Comparison of ENCODE assay signal across 1 cellular context in genomic region chr15:90860942-90861675, GRCh38.
TF ChIP-seq lines count a peak whose summit lies in the region.

No MANE protein-coding gene starts in this region.

TF ChIP-seq in A549, 52 proteins besides CTCF, POLR2A, EP300 and RAD21 (continued from another document):
- TF ChIP-seq FOXS1 (CRISPR knock-in tag; IDR thresholded peaks at IDR 0.05) (no peak), SMC3 (IDR thresholded peaks at IDR 0.05) (peak; percentile 40; the same call in 1 of the 3 replicates), JUN (IDR thresholded peaks at IDR 0.05) (peak; percentile 95 to 96), MAX (IDR thresholded peaks at IDR 0.05) (peak; percentile 95), FOSL2 (IDR thresholded peaks at IDR 0.05) (peak; percentile 89), FOSL2 (CRISPR knock-in tag; IDR thresholded peaks at IDR 0.05) (peak; percentile 95), HES2 (IDR thresholded peaks at IDR 0.05) (peak; percentile 98), MAFK (IDR thresholded peaks at IDR 0.05; ENCODE audit: partially characterized antibody) (no peak), BHLHE40 (IDR thresholded peaks at IDR 0.05; ENCODE audit: low read depth, low read length) (no peak), USF2 (IDR thresholded peaks at IDR 0.05) (no peak), E2F6 (IDR thresholded peaks at IDR 0.05; ENCODE audit: borderline replicate concordance, low read depth) (0 out of 2 replicates have a peak, but pooled peaks have one; percentile 37), GATA3 (IDR thresholded peaks at IDR 0.05; ENCODE audit: borderline replicate concordance) (peak; percentile 92), POLR2AphosphoS2 (conservative IDR thresholded peaks at IDR 0.05; ENCODE audit: low read length) (no peak), KDM5A (IDR thresholded peaks at IDR 0.05) (no peak), MAZ (IDR thresholded peaks at IDR 0.05; ENCODE audit: borderline replicate concordance, low read depth, low read length) (no peak), SREBF2 (IDR thresholded peaks at IDR 0.05) (no peak), CEBPB (IDR thresholded peaks at IDR 0.05) (peak; percentile 99 to 100), FOSB (CRISPR knock-in tag; IDR thresholded peaks at IDR 0.05) (no peak), HEYL (CRISPR knock-in tag; IDR thresholded peaks at IDR 0.05) (no peak; the same call in 1 of the 2 replicates), TP53 (CRISPR knock-in tag; IDR thresholded peaks at IDR 0.05) (no peak), CBX8 (IDR thresholded peaks at IDR 0.05) (no peak), RARB (CRISPR knock-in tag; IDR thresholded peaks at IDR 0.05) (0 out of 2 replicates have a peak, but pooled peaks have one; percentile 44), RNF2 (IDR thresholded peaks at IDR 0.05; ENCODE audit: borderline replicate concordance, low read depth) (no peak), NFE2L2 (conservative IDR thresholded peaks at IDR 0.05; ENCODE audit: low read length) (no peak), ESRRA (IDR thresholded peaks at IDR 0.05; ENCODE audit: borderline replicate concordance, low read length) (no peak; the same call in 1 of the 2 replicates), REST (IDR thresholded peaks at IDR 0.05) (no peak), CHD2 (IDR thresholded peaks at IDR 0.05; ENCODE audit: low read length, partially characterized antibody) (no peak), MYC (IDR thresholded peaks at IDR 0.05; ENCODE audit: borderline replicate concordance, low read length) (no peak), ATOH8 (CRISPR knock-in tag; IDR thresholded peaks at IDR 0.05; ENCODE audit: low read depth) (no peak), NR3C1 (IDR thresholded peaks at IDR 0.05) (no peak), HOXB5 (CRISPR knock-in tag; IDR thresholded peaks at IDR 0.05) (no peak), PHF8 (IDR thresholded peaks at IDR 0.05; ENCODE audit: borderline replicate concordance, low read depth) (no peak), PBX3 (IDR thresholded peaks at IDR 0.05) (peak; percentile 50; the same call in 1 of the 2 replicates), ZNF302 (CRISPR knock-in tag; IDR thresholded peaks at IDR 0.05) (no peak)
